ENCODE assay signal across 1 cellular context in the genomic region with DNA sequence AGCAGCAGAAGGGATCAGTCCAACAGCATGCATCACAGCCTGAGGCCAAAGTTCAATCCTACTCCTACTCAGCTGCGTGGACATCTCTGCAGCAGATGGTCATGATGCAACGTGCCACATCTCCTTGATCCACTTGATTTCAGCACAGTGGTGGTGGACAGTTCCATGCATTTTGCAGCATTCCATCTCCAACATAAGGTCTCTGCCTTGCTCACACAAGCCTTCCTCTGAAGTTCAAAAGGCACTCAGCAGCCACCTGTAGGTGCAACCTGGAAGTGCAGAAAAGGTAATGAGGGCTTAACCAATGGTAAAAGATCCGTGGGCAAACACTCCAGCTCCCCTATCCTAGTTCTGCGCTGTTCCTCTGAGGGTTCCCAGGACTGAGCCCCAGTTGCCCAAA.
TF ChIP-seq lines count a peak whose summit lies in the region.

No MANE protein-coding gene starts in this region.

TF ChIP-seq in HepG2, 621 proteins besides CTCF, POLR2A, EP300 and RAD21 (continued from another document):
- TF ChIP-seq, protein P1, sequence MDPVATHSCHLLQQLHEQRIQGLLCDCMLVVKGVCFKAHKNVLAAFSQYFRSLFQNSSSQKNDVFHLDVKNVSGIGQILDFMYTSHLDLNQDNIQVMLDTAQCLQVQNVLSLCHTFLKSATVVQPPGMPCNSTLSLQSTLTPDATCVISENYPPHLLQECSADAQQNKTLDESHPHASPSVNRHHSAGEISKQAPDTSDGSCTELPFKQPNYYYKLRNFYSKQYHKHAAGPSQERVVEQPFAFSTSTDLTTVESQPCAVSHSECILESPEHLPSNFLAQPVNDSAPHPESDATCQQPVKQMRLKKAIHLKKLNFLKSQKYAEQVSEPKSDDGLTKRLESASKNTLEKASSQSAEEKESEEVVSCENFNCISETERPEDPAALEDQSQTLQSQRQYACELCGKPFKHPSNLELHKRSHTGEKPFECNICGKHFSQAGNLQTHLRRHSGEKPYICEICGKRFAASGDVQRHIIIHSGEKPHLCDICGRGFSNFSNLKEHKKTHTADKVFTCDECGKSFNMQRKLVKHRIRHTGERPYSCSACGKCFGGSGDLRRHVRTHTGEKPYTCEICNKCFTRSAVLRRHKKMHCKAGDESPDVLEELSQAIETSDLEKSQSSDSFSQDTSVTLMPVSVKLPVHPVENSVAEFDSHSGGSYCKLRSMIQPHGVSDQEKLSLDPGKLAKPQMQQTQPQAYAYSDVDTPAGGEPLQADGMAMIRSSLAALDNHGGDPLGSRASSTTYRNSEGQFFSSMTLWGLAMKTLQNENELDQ (CRISPR knock-in tag; IDR thresholded peaks at IDR 0.05; ENCODE audit: borderline replicate concordance): no peak
- TF ChIP-seq CBX2 (IDR thresholded peaks at IDR 0.05; ENCODE audit: low read depth, low read length): no peak
- TF ChIP-seq CBX2 (CRISPR knock-in tag; IDR thresholded peaks at IDR 0.05; ENCODE audit: low read depth): no peak
- no peak for TF ChIP-seq FOXP4 (CRISPR knock-in tag; IDR thresholded peaks at IDR 0.05)
- TF ChIP-seq WIZ (CRISPR knock-in tag; IDR thresholded peaks at IDR 0.05): peak; percentile 97
- no peak for TF ChIP-seq ZC3H4 (CRISPR knock-in tag; IDR thresholded peaks at IDR 0.05; ENCODE audit: borderline replicate concordance)
- TF ChIP-seq, protein P2, sequence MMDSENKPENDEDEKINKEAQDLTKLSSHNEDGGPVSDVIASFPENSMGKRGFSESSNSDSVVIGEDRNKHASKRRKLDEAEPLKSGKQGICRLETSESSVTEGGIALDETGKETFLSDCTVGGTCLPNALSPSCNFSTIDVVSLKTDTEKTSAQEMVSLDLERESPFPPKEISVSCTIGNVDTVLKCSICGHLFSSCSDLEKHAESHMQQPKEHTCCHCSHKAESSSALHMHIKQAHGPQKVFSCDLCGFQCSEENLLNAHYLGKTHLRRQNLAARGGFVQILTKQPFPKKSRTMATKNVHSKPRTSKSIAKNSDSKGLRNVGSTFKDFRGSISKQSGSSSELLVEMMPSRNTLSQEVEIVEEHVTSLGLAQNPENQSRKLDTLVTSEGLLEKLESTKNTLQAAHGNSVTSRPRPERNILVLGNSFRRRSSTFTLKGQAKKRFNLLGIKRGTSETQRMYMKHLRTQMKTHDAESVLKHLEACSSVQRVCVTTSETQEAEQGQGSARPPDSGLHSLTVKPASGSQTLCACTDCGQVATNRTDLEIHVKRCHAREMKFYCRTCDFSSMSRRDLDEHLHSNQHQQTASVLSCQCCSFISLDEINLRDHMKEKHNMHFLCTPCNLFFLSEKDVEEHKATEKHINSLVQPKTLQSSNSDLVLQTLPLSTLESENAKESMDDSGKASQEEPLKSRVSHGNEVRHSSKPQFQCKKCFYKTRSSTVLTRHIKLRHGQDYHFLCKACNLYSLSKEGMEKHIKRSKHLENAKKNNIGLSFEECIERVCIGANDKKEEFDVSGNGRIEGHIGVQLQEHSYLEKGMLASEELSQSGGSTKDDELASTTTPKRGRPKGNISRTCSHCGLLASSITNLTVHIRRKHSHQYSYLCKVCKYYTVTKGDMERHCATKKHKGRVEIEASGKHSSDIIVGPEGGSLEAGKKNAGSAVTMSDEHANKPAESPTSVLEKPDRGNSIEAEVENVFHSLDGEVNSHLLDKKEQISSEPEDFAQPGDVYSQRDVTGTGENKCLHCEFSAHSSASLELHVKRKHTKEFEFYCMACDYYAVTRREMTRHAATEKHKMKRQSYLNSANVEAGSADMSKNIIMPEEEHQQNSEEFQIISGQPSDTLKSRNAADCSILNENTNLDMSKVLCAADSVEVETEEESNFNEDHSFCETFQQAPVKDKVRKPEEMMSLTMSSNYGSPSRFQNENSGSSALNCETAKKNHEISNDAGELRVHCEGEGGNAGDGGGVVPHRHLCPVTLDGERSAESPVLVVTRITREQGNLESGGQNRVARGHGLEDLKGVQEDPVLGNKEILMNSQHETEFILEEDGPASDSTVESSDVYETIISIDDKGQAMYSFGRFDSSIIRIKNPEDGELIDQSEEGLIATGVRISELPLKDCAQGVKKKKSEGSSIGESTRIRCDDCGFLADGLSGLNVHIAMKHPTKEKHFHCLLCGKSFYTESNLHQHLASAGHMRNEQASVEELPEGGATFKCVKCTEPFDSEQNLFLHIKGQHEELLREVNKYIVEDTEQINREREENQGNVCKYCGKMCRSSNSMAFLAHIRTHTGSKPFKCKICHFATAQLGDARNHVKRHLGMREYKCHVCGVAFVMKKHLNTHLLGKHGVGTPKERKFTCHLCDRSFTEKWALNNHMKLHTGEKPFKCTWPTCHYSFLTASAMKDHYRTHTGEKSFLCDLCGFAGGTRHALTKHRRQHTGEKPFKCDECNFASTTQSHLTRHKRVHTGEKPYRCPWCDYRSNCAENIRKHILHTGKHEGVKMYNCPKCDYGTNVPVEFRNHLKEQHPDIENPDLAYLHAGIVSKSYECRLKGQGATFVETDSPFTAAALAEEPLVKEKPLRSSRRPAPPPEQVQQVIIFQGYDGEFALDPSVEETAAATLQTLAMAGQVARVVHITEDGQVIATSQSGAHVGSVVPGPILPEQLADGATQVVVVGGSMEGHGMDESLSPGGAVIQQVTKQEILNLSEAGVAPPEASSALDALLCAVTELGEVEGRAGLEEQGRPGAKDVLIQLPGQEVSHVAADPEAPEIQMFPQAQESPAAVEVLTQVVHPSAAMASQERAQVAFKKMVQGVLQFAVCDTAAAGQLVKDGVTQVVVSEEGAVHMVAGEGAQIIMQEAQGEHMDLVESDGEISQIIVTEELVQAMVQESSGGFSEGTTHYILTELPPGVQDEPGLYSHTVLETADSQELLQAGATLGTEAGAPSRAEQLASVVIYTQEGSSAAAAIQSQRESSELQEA (CRISPR knock-in tag; IDR thresholded peaks at IDR 0.05; ENCODE audit: not compliant biosample characterization): no peak
- TF ChIP-seq HDAC2 (CRISPR knock-in tag; IDR thresholded peaks at IDR 0.05): peak; percentile 68; the same call in 1 of the 2 replicates
- no peak for TF ChIP-seq IKZF1 (IDR thresholded peaks at IDR 0.05)
- TF ChIP-seq HNF4G (IDR thresholded peaks at IDR 0.05; ENCODE audit: borderline replicate concordance, low read depth, low read length): no peak
- no peak for TF ChIP-seq HNF4G (CRISPR knock-in tag; IDR thresholded peaks at IDR 0.05; ENCODE audit: borderline replicate concordance, low read depth)
- no peak for TF ChIP-seq MYPOP (CRISPR knock-in tag; IDR thresholded peaks at IDR 0.05)
- TF ChIP-seq ZBTB26 (CRISPR knock-in tag; IDR thresholded peaks at IDR 0.05; ENCODE audit: borderline replicate concordance): 0 out of 2 replicates have a peak, but pooled peaks have one; percentile 26
- no peak for TF ChIP-seq USF2 (IDR thresholded peaks at IDR 0.05; ENCODE audit: low read depth, low read length)
- no peak for TF ChIP-seq USF2 (CRISPR knock-in tag; IDR thresholded peaks at IDR 0.05; ENCODE audit: borderline replicate concordance)
- no peak for TF ChIP-seq SYNCRIP (IDR thresholded peaks at IDR 0.05; ENCODE audit: insufficient read depth, low read depth, low read length)
- TF ChIP-seq TSC22D2 (CRISPR knock-in tag; IDR thresholded peaks at IDR 0.05; ENCODE audit: borderline replicate concordance): no peak
- no peak for TF ChIP-seq STAG1 (CRISPR knock-in tag; IDR thresholded peaks at IDR 0.05)
TF ChIP-seq in HepG2: peak in this region for 29.
